In genomic region chr3:177522051-177522450, GRCh38 we compare ENCODE assay signal across 14 cellular contexts.
A peak's percentile ranks its signal among the peaks of the same experiment; 100 is the strongest.
DNase-seq lines count a peak whose midpoint lies in the region; ATAC-seq and TF ChIP-seq lines count a peak whose summit lies in the region.
"Had no signal": no experiment of that assay in that cellular context is flagged by ENCODE, and none has a peak within 500 bp of the region (broad histone marks: within the 10 kb centered on the region; RNA-seq: fewer than 3 reads in every experiment).

No MANE protein-coding gene starts in this region.

- no peak overlapping the region for H2BK5ac ChIP-seq in mesendoderm (ENCODE audit: low read length)

- H3K23ac ChIP-seq in mesendoderm (ENCODE audit: low read length): no peak overlapping the region

- H3K36me3 ChIP-seq in mesendoderm (ENCODE audit: control insufficient read depth, insufficient read depth, low read length): no peaks in the 10 kb centered on the region
- H3K36me3 ChIP-seq in A673 (ENCODE audit: insufficient read depth, low read length, poor library complexity, severe bottlenecking): no peaks in the 10 kb centered on the region
- H3K36me3 ChIP-seq: Peyer's patch had no signal

- no peak overlapping the region for H3K9ac ChIP-seq in mesendoderm (ENCODE audit: low read length)

- H3K56ac ChIP-seq in mesendoderm (ENCODE audit: low read length): peak overlapping the region; percentile 11

- peak overlapping the region; percentile 87 for H2AK5ac ChIP-seq in mesendoderm (ENCODE audit: low read length)

- WGBS in mesendoderm (ENCODE audit: extremely low coverage, insufficient coverage, low lambda C conversion rate): no CpG with 5 or more reads among the region's 4 CpGs

- H3K4ac ChIP-seq in mesendoderm (ENCODE audit: low read depth, low read length): no peak overlapping the region

- H3K18ac ChIP-seq in mesendoderm (ENCODE audit: low read length): peak overlapping the region; percentile 1

- intact Hi-C loops in A673 (cut with micrococcal nuclease; ENCODE audit: unreplicated experiment): no loop called here

- CTCF ChIA-PET in A673 (lab: Charles Lee): no interaction called here

- POLR2A ChIA-PET in A673 (lab: Charles Lee; ENCODE audit: low non-redundant PET): interaction anchor here (0.6 kb wide), 1 partner anchor 417 kb away, joined by 3 read pairs; no protein-coding TSS in a partner anchor

- H4K5ac ChIP-seq in mesendoderm (ENCODE audit: low read length): no peak overlapping the region

- DNase-seq in DMS79 treated with DMSO at 0.1 percent for 48 hours (lab: John Stamatoyannopoulos, UW) (peak; percentile 49), DMS79 (lab: John Stamatoyannopoulos, UW) (no peak), SW480 (ENCODE audit: low spot score) (peak; percentile 55), mesendoderm (no peak), A673 (ENCODE audit: low spot score) (no peak), pons (ENCODE audit: low spot score) (no peak)
- DNase-seq: KG1, NCI-H1092, NCI-H187, Peyer's patch, SHP77 had no signal

- no peaks in the 10 kb centered on the region for H3K79me2 ChIP-seq in mesendoderm (ENCODE audit: control insufficient read depth, insufficient read depth, low read length)

- H4K8ac ChIP-seq in mesendoderm (ENCODE audit: low read depth, low read length): no peak overlapping the region

- ATAC-seq in GM21717 (IDR thresholded peaks at IDR 0.05; ENCODE audit: unreplicated experiment) (no peak), GM19328 (IDR thresholded peaks at IDR 0.05; ENCODE audit: unreplicated experiment) (no peak)

- H2BK120ac ChIP-seq in mesendoderm (ENCODE audit: low read depth, low read length): no peak overlapping the region

- BruUV-seq in A673 (replicated peaks; lab: Mats Ljungman, UMichigan): no TSS peak

- no peaks in the 10 kb centered on the region for H3K9me3 ChIP-seq in A673 (ENCODE audit: low read depth, low read length, poor library complexity, severe bottlenecking)
- H3K9me3 ChIP-seq: Peyer's patch had no signal

- H3K79me1 ChIP-seq in mesendoderm (ENCODE audit: low read length): no peaks in the 10 kb centered on the region

- TF ChIP-seq CTCF in A673 (conservative IDR thresholded peaks at IDR 0.05; ENCODE audit: low read depth, low read length): no peak

- H3K4me3 ChIP-seq in mesendoderm (ENCODE audit: low read length): no peak overlapping the region
- H3K4me3 ChIP-seq in A673 (ENCODE audit: low read depth, low read length, poor library complexity, severe bottlenecking): no peak overlapping the region
- H3K4me3 ChIP-seq: Peyer's patch had no signal

- no peak overlapping the region for H2BK15ac ChIP-seq in mesendoderm (replicated peaks; ENCODE audit: low read depth)

- H3K27ac ChIP-seq in mesendoderm (ENCODE audit: low read depth, low read length): no peak overlapping the region
- H3K27ac ChIP-seq in A673 (ENCODE audit: low read depth, low read length, poor library complexity, severe bottlenecking): no peak overlapping the region
- H3K27ac ChIP-seq: C4-2B, Peyer's patch had no signal

- peaks cover 10% of the 10 kb centered on the region for H3K4me1 ChIP-seq in mesendoderm (ENCODE audit: control insufficient read depth, low read depth, low read length)
- H3K4me1 ChIP-seq in A673 (ENCODE audit: insufficient read depth, low read length, poor library complexity, severe bottlenecking): peaks cover 1% of the 10 kb centered on the region
- H3K4me1 ChIP-seq: Peyer's patch had no signal

- no peak overlapping the region for H3K4me2 ChIP-seq in mesendoderm (ENCODE audit: low read length)

- H3K27me3 ChIP-seq in mesendoderm (ENCODE audit: insufficient read depth, low read length, poor library complexity) (no peaks in the 10 kb centered on the region), A673 (replicated peaks; ENCODE audit: insufficient read depth, low read depth, low read length, poor library complexity) (no peaks in the 10 kb centered on the region)
- H3K27me3 ChIP-seq: Peyer's patch had no signal

Comparison
In these comparisons a context has a peak if more than half of its experiments do, and no peak if none do; other contexts are left out.
1. DNase-seq: peak in DMS79 treated with DMSO at 0.1 percent for 48 hours (single experiment) and SW480 (single experiment); none in DMS79 (single experiment), mesendoderm (single experiment), A673 (single experiment) and pons (single experiment).